In genomic region chr1:21821385-21822019, GRCh38 we compare ENCODE assay signal across 19 cellular contexts. TPM values are rescaled to one million over a fixed set of nuclear protein-coding genes. Genes with fewer than 3 reads are reported as not detected.
A peak's percentile ranks its signal among the peaks of the same experiment; 100 is the strongest.
DNase-seq lines count a peak whose midpoint lies in the region; ATAC-seq, FAIRE-seq and TF ChIP-seq lines count a peak whose summit lies in the region.
"Had no signal": no experiment of that assay in that cellular context is flagged by ENCODE, and none has a peak within 500 bp of the region (broad histone marks: within the 10 kb centered on the region; RNA-seq: fewer than 3 reads in every experiment).

No MANE protein-coding gene starts in this region.

- H3K4me2 ChIP-seq in SK-N-SH: no peak overlapping the region
- H3K4me2 ChIP-seq in osteoblast (ENCODE audit: insufficient read depth, low read length): no peak overlapping the region

- peaks cover 13% of the 10 kb centered on the region for H3F3A ChIP-seq in SK-N-SH (replicated peaks; ENCODE audit: insufficient read depth)

- no peak for TF ChIP-seq CTCF in SK-N-SH (IDR thresholded peaks at IDR 0.05)
- TF ChIP-seq CTCF in endodermal cell (conservative IDR thresholded peaks at IDR 0.05): no peak
- no peak for TF ChIP-seq CTCF in osteoblast (IDR thresholded peaks at IDR 0.05; ENCODE audit: extremely low read depth, low read depth, low read length)

- TF ChIP-seq EP300 in SK-N-SH (IDR thresholded peaks at IDR 0.05; ENCODE audit: borderline replicate concordance in 1 of 2, low read depth in 1 of 2, low read length in 1 of 2): no peak

- no peaks in the 10 kb centered on the region for H3K27me3 ChIP-seq in SK-N-SH (ENCODE audit: insufficient read depth)
- H3K27me3 ChIP-seq in endodermal cell (ENCODE audit: control insufficient read depth, insufficient read depth, low read length, poor library complexity, severe bottlenecking): no peaks in the 10 kb centered on the region
- no peaks in the 10 kb centered on the region for H3K27me3 ChIP-seq in osteoblast (ENCODE audit: insufficient read depth, low read length)

- 88% methylated on average over 8 of the region's 11 CpGs for WGBS in SK-N-SH (ENCODE audit: low lambda C conversion rate)
- 94 to 95% methylated on average over 8 to 11 of the region's 11 CpGs for WGBS in endodermal cell (ENCODE audit: insufficient coverage in 1 of 2, insufficient read length in 1 of 2), 2 experiments

- TF ChIP-seq POLR2A in GM12891 (IDR thresholded peaks at IDR 0.05; ENCODE audit: low read depth, low read length): no peak

- H2AFZ ChIP-seq in SK-N-SH (ENCODE audit: low read depth): no peak overlapping the region
- no peak overlapping the region for H2AFZ ChIP-seq in osteoblast (ENCODE audit: low read length)

- no peak for FAIRE-seq in GM12891 (lab: Jason Lieb, UNC)

- no peak overlapping the region for H3K27ac Mint-ChIP-seq in endodermal cell
- H3K27ac Mint-ChIP-seq: CD4-positive, alpha-beta memory T cell had no signal

- H4K20me1 ChIP-seq in SK-N-SH (ENCODE audit: insufficient read depth) (no peaks in the 10 kb centered on the region), osteoblast (ENCODE audit: insufficient read depth, low read length) (peaks cover 19% of the 10 kb centered on the region)

- POLR2A ChIA-PET in SK-N-SH (lab: Yijun Ruan, JAX): no interaction called here

- peaks cover 3 to 21% of the 10 kb centered on the region in 2 experiments for H3K36me3 ChIP-seq in SK-N-SH (replicated peaks in 1 of 2; ENCODE audit: control insufficient read depth in 1 of 2, insufficient read depth in 2 of 2, low read length in 1 of 2)
- H3K36me3 ChIP-seq in endodermal cell (ENCODE audit: control insufficient read depth, insufficient read depth, low read length): peaks cover 55% of the 10 kb centered on the region
- H3K36me3 ChIP-seq in osteoblast (ENCODE audit: insufficient read depth, low read length): peaks cover 63% of the 10 kb centered on the region

- H3K9ac ChIP-seq in SK-N-SH: no peak overlapping the region
- H3K9ac ChIP-seq in endodermal cell (ENCODE audit: extremely low read depth, low read length, poor library complexity, severe bottlenecking): no peak overlapping the region

- TF ChIP-seq RAD21 in SK-N-SH (IDR thresholded peaks at IDR 0.05; ENCODE audit: low read length): no peak

- H3K4me3 ChIP-seq in SK-N-SH (ENCODE audit: low read depth in 2 of 2, low read length in 1 of 2) (no peak overlapping the region), endodermal cell (ENCODE audit: low read length) (no peak overlapping the region), osteoblast (ENCODE audit: insufficient read depth, low read length) (no peak overlapping the region)

- H3K9me3 ChIP-seq in SK-N-SH (no peaks in the 10 kb centered on the region), endodermal cell (ENCODE audit: control insufficient read depth, low read length) (no peaks in the 10 kb centered on the region), osteoblast (ENCODE audit: low read depth, low read length) (no peaks in the 10 kb centered on the region)

- DNase-seq in SK-N-SH (peak; percentile 25), GM12891 (ENCODE audit: insufficient read length, low spot score) (peak; percentile 13), endodermal cell (peak; percentile 39), osteoblast (ENCODE audit: insufficient read length, low spot score, missing footprints) (peak; percentile 80), hypothalamus (lab: John Stamatoyannopoulos, UW) (no peak), SHP77 (lab: John Stamatoyannopoulos, UW) (no peak), OCI-M1 (lab: John Stamatoyannopoulos, UW) (no peak)
- DNase-seq: Calu3; CD4-positive, alpha-beta memory T cell; NCI-H1092; NCI-H146; NCI-H2081; NCI-H748 treated with DMSO at 0.1 percent for 48 hours had no signal

- no peaks in the 10 kb centered on the region for H3K79me2 ChIP-seq in SK-N-SH (ENCODE audit: insufficient read depth)
- no peaks in the 10 kb centered on the region for H3K79me2 ChIP-seq in osteoblast (ENCODE audit: insufficient read depth, low read length)

- peaks cover 2% of the 10 kb centered on the region for H3K4me1 Mint-ChIP-seq in endodermal cell

- no peaks in the 10 kb centered on the region for H3K9me2 ChIP-seq in SK-N-SH

- H3K9me3 Mint-ChIP-seq in endodermal cell: no peaks in the 10 kb centered on the region
- H3K9me3 Mint-ChIP-seq: CD4-positive, alpha-beta memory T cell had no signal

- peaks cover 41% of the 10 kb centered on the region for H3K36me3 Mint-ChIP-seq in endodermal cell (ENCODE audit: low read depth)
- H3K36me3 Mint-ChIP-seq: CD4-positive, alpha-beta memory T cell had no signal

- CTCF ChIA-PET in SK-N-SH (lab: Yijun Ruan, JAX): no interaction called here

- no peak overlapping the region for H3K4me3 Mint-ChIP-seq in endodermal cell
- H3K4me3 Mint-ChIP-seq: CD4-positive, alpha-beta memory T cell had no signal

- no peak for ATAC-seq in SK-N-SH treated with all-trans-retinoic acid at 6 μM for 48 hours

- H3K4me1 ChIP-seq in SK-N-SH (ENCODE audit: control insufficient read depth in 1 of 2, insufficient read depth in 2 of 2, low read depth in 1 of 2, low read length in 1 of 2): no peaks in the 10 kb centered on the region
- no peaks in the 10 kb centered on the region for H3K4me1 ChIP-seq in endodermal cell (ENCODE audit: control insufficient read depth, insufficient read depth, low read length)
- peaks cover 11% of the 10 kb centered on the region for H3K4me1 ChIP-seq in osteoblast (ENCODE audit: insufficient read depth, low read length)

- no peak overlapping the region for H3K27ac ChIP-seq in SK-N-SH (ENCODE audit: low read depth in 2 of 2, low read length in 1 of 2)
- H3K27ac ChIP-seq in endodermal cell (ENCODE audit: low read depth, low read length): no peak overlapping the region
- no peak overlapping the region for H3K27ac ChIP-seq in osteoblast (ENCODE audit: low read depth, low read length)
- H3K27ac ChIP-seq: 22Rv1 had no signal

- peaks cover 2% of the 10 kb centered on the region for H3K27me3 Mint-ChIP-seq in endodermal cell (ENCODE audit: insufficient read depth)

TF ChIP-seq in SK-N-SH, 30 proteins besides CTCF, POLR2A, EP300 and RAD21 (continues in another document):
- TF ChIP-seq MXI1 (IDR thresholded peaks at IDR 0.05; ENCODE audit: low read depth, low read length): no peak

TF ChIP-seq in SK-N-SH treated with all-trans-retinoic acid at 6 μM for 48 hours, 23 proteins besides CTCF, POLR2A, EP300 and RAD21 (continues in another document):
- TF ChIP-seq ZC3H10 (CRISPR knock-in tag; IDR thresholded peaks at IDR 0.05) (no peak), GLIS3 (CRISPR knock-in tag; IDR thresholded peaks at IDR 0.05) (no peak), ZFP3 (CRISPR knock-in tag; IDR thresholded peaks at IDR 0.05) (no peak), ZFP30 (CRISPR knock-in tag; IDR thresholded peaks at IDR 0.05) (no peak), PATZ1 (CRISPR knock-in tag; IDR thresholded peaks at IDR 0.05; ENCODE audit: borderline replicate concordance) (no peak), RARB (CRISPR knock-in tag; IDR thresholded peaks at IDR 0.05) (no peak)

TF ChIP-seq in GM12891, 5 proteins besides CTCF, POLR2A, EP300 and RAD21:
- TF ChIP-seq PAX5 (IDR thresholded peaks at IDR 0.05; ENCODE audit: insufficient read depth, low read length, severe bottlenecking) (no peak), POU2F2 (IDR thresholded peaks at IDR 0.05; ENCODE audit: low read depth, low read length) (no peak), SPI1 (IDR thresholded peaks at IDR 0.05; ENCODE audit: low read depth, low read length) (no peak), POLR2AphosphoS5 (IDR thresholded peaks at IDR 0.05; ENCODE audit: low read depth, low read length) (no peak), TAF1 (IDR thresholded peaks at IDR 0.05; ENCODE audit: low read depth, low read length) (no peak)

RNA-seq across cellular contexts. Expression of gene LDLRAD2, which starts 9.4 kb away (rescaled TPM):
- polyA plus RNA-seq in SK-N-SH (2012; rRNA removed): 0.02 TPM in 1 of 2 replicates, not detected in the other
- not detected in 2 replicates for polyA plus RNA-seq in SK-N-SH (2012; cell fraction: cytosol; rRNA removed)
- 0.02 and 0.04 TPM in 2 replicates for polyA plus RNA-seq in SK-N-SH (2012; cell fraction: nucleus; rRNA removed)
- polyA plus RNA-seq in GM12891 (2012; ENCODE audit: low read depth, missing spikeins): 0.74 TPM
- total RNA-seq in endodermal cell (under 1 TPM; 0.58 to 0.88 TPM), osteoblast (not detected in 2 replicates)
- 0.39 TPM for polyA plus RNA-seq in endodermal cell (2013, experiment 1 of 2)
- polyA plus RNA-seq in endodermal cell (2013, experiment 2 of 2): 0.33 TPM
- total RNA-seq: Calu3; CD4-positive, alpha-beta memory T cell; H4; MCF 10A; NCI-H460 had no signal
- polyA plus RNA-seq: BJ; CD4-positive, alpha-beta memory T cell had no signal

RNA-seq across cellular contexts. Expression of gene USP48, which starts 38.6 kb away (rescaled TPM):
- polyA plus RNA-seq in SK-N-SH (2012; rRNA removed): 13.6 and 16.3 TPM in 2 replicates
- 15.3 and 22.0 TPM in 2 replicates for polyA plus RNA-seq in SK-N-SH (2012; cell fraction: cytosol; rRNA removed)
- polyA plus RNA-seq in SK-N-SH (2012; cell fraction: nucleus; rRNA removed): 20.5 and 33.7 TPM in 2 replicates
- 46.3 TPM for polyA plus RNA-seq in GM12891 (2012; ENCODE audit: low read depth, missing spikeins)
- 10 to 100 TPM; 73.8 to 78.6 TPM for total RNA-seq in endodermal cell
- 47.3 TPM for polyA plus RNA-seq in endodermal cell (2013, experiment 1 of 2)
- 44.4 TPM for polyA plus RNA-seq in endodermal cell (2013, experiment 2 of 2)
- 50.1 and 52.5 TPM in 2 replicates for total RNA-seq in osteoblast

Comparison
In these comparisons a context has a peak if more than half of its experiments do, and no peak if none do; other contexts are left out.
1. DNase-seq: peak in SK-N-SH (single experiment), GM12891 (single experiment), endodermal cell (single experiment) and osteoblast (single experiment); none in hypothalamus (0 of 51), SHP77 (0 of 2) and OCI-M1 (single experiment).